In genomic region chr18:50819727-50820378, GRCh38 we compare ENCODE assay signal across 7 cellular contexts. TPM values are rescaled to one million over a fixed set of nuclear protein-coding genes. Genes with fewer than 3 reads are reported as not detected.
A peak's percentile ranks its signal among the peaks of the same experiment; 100 is the strongest.
DNase-seq lines count a peak whose midpoint lies in the region; ATAC-seq, FAIRE-seq and TF ChIP-seq lines count a peak whose summit lies in the region.

Gene MRO (minus strand): TSS chr18:50820016. CDS start chr18:50809400, 10,616 bp downstream.

- ATAC-seq in HG03039 (IDR thresholded peaks at IDR 0.05; ENCODE audit: unreplicated experiment) = peak; percentile 84
- ATAC-seq in sciatic nerve = peak; percentile 88

- DNase-seq in GM18507 (ENCODE audit: extremely low spot score, insufficient read length, low read depth) = peak; percentile 71
- DNase-seq in NCI-H2029 treated with DMSO at 0.1 percent for 48 hours (lab: John Stamatoyannopoulos, UW) = peak; percentile 66
- DNase-seq in T1000 (lab: John Stamatoyannopoulos, UW) = peak; percentile 16
- peak; percentile 80 for DNase-seq in astrocyte of the spinal cord (ENCODE audit: low read depth, low spot score)
- DNase-seq in iPS DF 4.7 (ENCODE audit: extremely low read depth, low spot score) = peak; percentile 41
- DNase-seq in sciatic nerve (ENCODE audit: low spot score) = peak; percentile 89

- intact Hi-C loops in sciatic nerve (cut with DNase I) = no loop called here

- peak within 1 kb of the TSS; percentile 34 for H3K4me3 ChIP-seq in astrocyte of the spinal cord (ENCODE audit: low read depth, low read length)

- in situ Hi-C loops in astrocyte of the spinal cord (cut with HindIII; ENCODE audit: low sequenced_read_pairs) = no loop called here

- TF ChIP-seq CTCF in astrocyte of the spinal cord (IDR thresholded peaks at IDR 0.05; ENCODE audit: low read depth, low read length) = peak; percentile 98

- peak; percentile 82 for FAIRE-seq in GM18507 (lab: Jason Lieb, UNC)

RNA-seq across cellular contexts. Expression of gene MRO, which starts in this region (rescaled TPM):
- total RNA-seq in sciatic nerve = 2.0 TPM

Comparison
In these comparisons a context has a peak if more than half of its experiments do, and no peak if none do; other contexts are left out.
1. Peak in every context shown above with its lines: DNase-seq, ATAC-seq and H3K4me3 ChIP-seq.
2. DNase-seq: peak in every context shown above with its lines; median percentile 89 in sciatic nerve; 80 in astrocyte of the spinal cord; 71 in GM18507; 66 in NCI-H2029 treated with DMSO at 0.1 percent for 48 hours; 41 in iPS DF 4.7; 16 in T1000.